15 cellular contexts compared by ENCODE assay signal in genomic region chr20:14414560-14414959, GRCh38.
A peak's percentile ranks its signal among the peaks of the same experiment; 100 is the strongest.
DNase-seq lines count a peak whose midpoint lies in the region; ATAC-seq and TF ChIP-seq lines count a peak whose summit lies in the region.
"Had no signal": no experiment of that assay in that cellular context is flagged by ENCODE, and none has a peak within 500 bp of the region (broad histone marks: within the 10 kb centered on the region; RNA-seq: fewer than 3 reads in every experiment).

No MANE protein-coding gene starts in this region.

- H3K36me3 Mint-ChIP-seq in Caco-2 (ENCODE audit: insufficient read depth, unreplicated experiment) (no peaks in the 10 kb centered on the region), WTC11 (no peaks in the 10 kb centered on the region), mesothelial cell of epicardium (no peaks in the 10 kb centered on the region)
- H3K36me3 Mint-ChIP-seq: CD14-positive monocyte; CD4-positive, alpha-beta memory T cell had no signal

- no peak overlapping the region for H3K4me3 Mint-ChIP-seq in Caco-2 (ENCODE audit: unreplicated experiment)
- no peak overlapping the region for H3K4me3 Mint-ChIP-seq in WTC11
- no peak overlapping the region for H3K4me3 Mint-ChIP-seq in mesothelial cell of epicardium
- H3K4me3 Mint-ChIP-seq: CD14-positive monocyte, HFFc6 had no signal

- TF ChIP-seq CTCF in Caco-2 (IDR thresholded peaks at IDR 0.05; ENCODE audit: insufficient read depth in 1 of 2, low read depth in 1 of 2, low read length in 1 of 2, severe bottlenecking in 1 of 2, unreplicated experiment in 1 of 2) (no peak), WTC11 (IDR thresholded peaks at IDR 0.05) (no peak), mesothelial cell of epicardium (IDR thresholded peaks at IDR 0.05; ENCODE audit: unreplicated experiment) (no peak)

- H3K9me3 Mint-ChIP-seq in Caco-2 (ENCODE audit: unreplicated experiment) (no peaks in the 10 kb centered on the region), WTC11 (no peaks in the 10 kb centered on the region), mesothelial cell of epicardium (no peaks in the 10 kb centered on the region)

- CTCF ChIA-PET in Caco-2 (lab: Charles Lee), result no interaction called here
- CTCF ChIA-PET in WTC11 (lab: Charles Lee), result no interaction called here

- no peaks in the 10 kb centered on the region for H3K27me3 Mint-ChIP-seq in Caco-2 (ENCODE audit: insufficient read depth, unreplicated experiment)
- no peaks in the 10 kb centered on the region for H3K27me3 Mint-ChIP-seq in WTC11 (ENCODE audit: low read depth)
- H3K27me3 Mint-ChIP-seq in mesothelial cell of epicardium (ENCODE audit: low read depth), result no peaks in the 10 kb centered on the region
- H3K27me3 Mint-ChIP-seq: CD4-positive, alpha-beta memory T cell had no signal

- no peak overlapping the region for H3K4me3 ChIP-seq in Caco-2 (ENCODE audit: low read depth, low read length)
- H3K4me3 ChIP-seq: BLaER1 had no signal

- DNase-seq in Caco-2, result no peak
- DNase-seq in WTC11 (ENCODE audit: low spot score), result no peak
- no peak for DNase-seq in mesothelial cell of epicardium (ENCODE audit: low spot score in 2 of 2, unreplicated experiment in 2 of 2)
- no peak for DNase-seq in NCI-H524 treated with DMSO at 0.1 percent for 48 hours (lab: John Stamatoyannopoulos, UW)
- DNase-seq in HT-29 (ENCODE audit: low spot score), result no peak
- DNase-seq in medulla oblongata (ENCODE audit: extremely low spot score), result no peak
- no peak for DNase-seq in left colon
- DNase-seq: CD4-positive, alpha-beta memory T cell; GOT3; H7; HFFc6; KG1 had no signal

- intact Hi-C loops in Caco-2 (cut with micrococcal nuclease; ENCODE audit: unreplicated experiment) (no loop called here), left colon (cut with DNase I, micrococcal nuclease) (no loop called here)

- no TSS peak for BruUV-seq in Caco-2 (replicated peaks; lab: Mats Ljungman, UMichigan)

- H3K9me3 ChIP-seq in Caco-2, result peaks cover 5% of the 10 kb centered on the region; the same call in 1 of the 2 replicates
- H3K9me3 ChIP-seq: BLaER1 had no signal

- ATAC-seq in WTC11, result peak; percentile 60
- no peak for ATAC-seq in left colon
- ATAC-seq: HCT116 had no signal

- POLR2A ChIA-PET in Caco-2 (lab: Charles Lee), result no interaction called here
- POLR2A ChIA-PET in WTC11 (lab: Charles Lee), result no interaction called here

- H3K36me3 ChIP-seq in Caco-2 (ENCODE audit: control insufficient read depth, insufficient read depth, low read length), result no peaks in the 10 kb centered on the region
- H3K36me3 ChIP-seq: BLaER1 had no signal

- 0 out of 2 replicates have a peak, but pooled peaks cover 10% of the 10 kb centered on the region for H3K4me1 ChIP-seq in Caco-2
- H3K4me1 ChIP-seq: BLaER1 had no signal

- H3K27ac Mint-ChIP-seq in Caco-2 (ENCODE audit: unreplicated experiment), result peak overlapping the region; percentile 65
- H3K27ac Mint-ChIP-seq in WTC11, result peak overlapping the region; percentile 38; the same call in 1 of the 2 replicates
- H3K27ac Mint-ChIP-seq in mesothelial cell of epicardium, result peak overlapping the region; percentile 57
- H3K27ac Mint-ChIP-seq: CD14-positive monocyte; CD4-positive, alpha-beta memory T cell; HFFc6 had no signal

- no peaks in the 10 kb centered on the region for H3K27me3 ChIP-seq in Caco-2 (replicated peaks; ENCODE audit: control insufficient read depth, insufficient read depth, low read length)
- H3K27me3 ChIP-seq: BLaER1 had no signal

- H3K4me1 Mint-ChIP-seq in Caco-2 (ENCODE audit: low read depth, unreplicated experiment) (peaks cover 30% of the 10 kb centered on the region), WTC11 (peaks cover 31% of the 10 kb centered on the region), mesothelial cell of epicardium (peaks cover 41% of the 10 kb centered on the region)
- H3K4me1 Mint-ChIP-seq: CD14-positive monocyte; CD4-positive, alpha-beta memory T cell had no signal

TF ChIP-seq in WTC11, 78 proteins besides CTCF, POLR2A, EP300 and RAD21 (continues in another document):
- TF ChIP-seq SMAD4 (CRISPR knock-in tag; IDR thresholded peaks at IDR 0.05) (no peak), OVOL2 (CRISPR knock-in tag; IDR thresholded peaks at IDR 0.05; ENCODE audit: borderline replicate concordance) (no peak), ARID4B (CRISPR knock-in tag; IDR thresholded peaks at IDR 0.05; ENCODE audit: borderline replicate concordance) (no peak), USF1 (CRISPR knock-in tag; IDR thresholded peaks at IDR 0.05) (no peak), ZBTB21 (CRISPR knock-in tag; IDR thresholded peaks at IDR 0.05; ENCODE audit: borderline replicate concordance) (no peak), NFYB (CRISPR knock-in tag; conservative IDR thresholded peaks at IDR 0.05; ENCODE audit: low read depth) (no peak), ZNF317 (CRISPR knock-in tag; IDR thresholded peaks at IDR 0.05; ENCODE audit: borderline replicate concordance, low read depth) (no peak), ZNF532 (CRISPR knock-in tag; IDR thresholded peaks at IDR 0.05; ENCODE audit: borderline replicate concordance) (no peak), E2F1 (CRISPR knock-in tag; IDR thresholded peaks at IDR 0.05) (no peak)
